ENCODE assay signal across 8 cellular contexts in genomic region chr10:80144302-80145131, GRCh38. TPM values are rescaled to one million over a fixed set of nuclear protein-coding genes. Genes with fewer than 3 reads are reported as not detected.
DNase-seq lines count a peak whose midpoint lies in the region; ATAC-seq and TF ChIP-seq lines count a peak whose summit lies in the region.

No MANE protein-coding gene starts in this region.

- H3K27ac ChIP-seq in lower lobe of right lung: peak overlapping the region; percentile 1
- H3K27ac ChIP-seq in upper lobe of left lung: no peak overlapping the region

- H3K4me1 ChIP-seq in lower lobe of right lung: peaks cover 18% of the 10 kb centered on the region
- peaks cover 15 to 25% (median 16%) of the 10 kb centered on the region in 4 donors for H3K4me1 ChIP-seq in upper lobe of left lung

- H3K36me3 Mint-ChIP-seq in activated naive CD4-positive, alpha-beta T cell treated with anti-CD3 and anti-CD28 coated beads, Interleukin-2, amount 50 U/mL, for 24 hours: peaks cover 7% of the 10 kb centered on the region

- TF ChIP-seq POLR2A in upper lobe of left lung (IDR thresholded peaks at IDR 0.05): no peak

- DNase-seq in NCI-H1417 (lab: John Stamatoyannopoulos, UW) (peak; percentile 48 to 65 (median 57)), NCI-H1417 treated with DMSO at 0.1 percent for 48 hours (lab: John Stamatoyannopoulos, UW) (no peak), NCI-H774 (lab: John Stamatoyannopoulos, UW) (peak; percentile 17), lower lobe of right lung (no peak), upper lobe of left lung (peak; percentile 37 to 85), ureter (ENCODE audit: low spot score) (no peak)

- H3K4me3 ChIP-seq in lower lobe of right lung: peak overlapping the region; percentile 17
- peak overlapping the region in 2 of 4 donors; percentile 5 to 20 for H3K4me3 ChIP-seq in upper lobe of left lung

- peak; percentile 36 for ATAC-seq in HG03060 (IDR thresholded peaks at IDR 0.05; ENCODE audit: low read depth, unreplicated experiment)
- peak; percentile 65 to 72 for ATAC-seq in lower lobe of right lung
- peak; percentile 33 to 68 for ATAC-seq in upper lobe of left lung (ENCODE audit: low FRiP score in 2 of 2)

- H3K27me3 ChIP-seq in lower lobe of right lung (ENCODE audit: low read depth): no peaks in the 10 kb centered on the region
- H3K27me3 ChIP-seq in upper lobe of left lung: no peaks in the 10 kb centered on the region

- H3K36me3 ChIP-seq in lower lobe of right lung (no peaks in the 10 kb centered on the region), upper lobe of left lung (peaks cover 0 to 5% (median 0%) of the 10 kb centered on the region in 4 donors)

- no peak for TF ChIP-seq CTCF in lower lobe of right lung (IDR thresholded peaks at IDR 0.05)
- no peak for TF ChIP-seq CTCF in upper lobe of left lung (IDR thresholded peaks at IDR 0.05)

- peak overlapping the region; percentile 78 for H3K4me3 Mint-ChIP-seq in activated naive CD4-positive, alpha-beta T cell treated with anti-CD3 and anti-CD28 coated beads, Interleukin-2, amount 50 U/mL, for 24 hours

- peaks cover 20% of the 10 kb centered on the region for H3K4me1 Mint-ChIP-seq in activated naive CD4-positive, alpha-beta T cell treated with anti-CD3 and anti-CD28 coated beads, Interleukin-2, amount 50 U/mL, for 24 hours

- peaks cover 4% of the 10 kb centered on the region for H3K9me3 Mint-ChIP-seq in activated naive CD4-positive, alpha-beta T cell treated with anti-CD3 and anti-CD28 coated beads, Interleukin-2, amount 50 U/mL, for 24 hours

- no peaks in the 10 kb centered on the region for H3K27me3 Mint-ChIP-seq in activated naive CD4-positive, alpha-beta T cell treated with anti-CD3 and anti-CD28 coated beads, Interleukin-2, amount 50 U/mL, for 24 hours

- 23 to 55% methylated on average over 3 to 32 of the region's 33 CpGs for WGBS in upper lobe of left lung, 2 donors

- intact Hi-C loops in lower lobe of right lung (cut with DNase I): loop anchor here (10.0 kb wide), 1 partner anchor 60 kb away; the partner anchor contains the start of gene ANXA11

- H3K9me3 ChIP-seq in lower lobe of right lung: peaks cover 5% of the 10 kb centered on the region
- H3K9me3 ChIP-seq in upper lobe of left lung: no peaks in the 10 kb centered on the region

- H3K27ac Mint-ChIP-seq in activated naive CD4-positive, alpha-beta T cell treated with anti-CD3 and anti-CD28 coated beads, Interleukin-2, amount 50 U/mL, for 24 hours: no peak overlapping the region

- no peak for TF ChIP-seq EP300 in upper lobe of left lung (IDR thresholded peaks at IDR 0.05)

RNA-seq across cellular contexts. Expression of gene PLAC9, which starts 12.0 kb away (rescaled TPM):
- 38.0 TPM for total RNA-seq in lower lobe of right lung
- total RNA-seq in upper lobe of left lung: 10 to 100 TPM in 3 of 6 donors, 1 to 10 TPM in 1, not detected in 2; 7.9 to 82.9 (median 26.5) TPM
- total RNA-seq in ureter: 44.2 TPM

Comparison
In these comparisons a context has a peak if more than half of its experiments do, and no peak if none do; other contexts are left out.
1. DNase-seq: peak in NCI-H1417 (3 of 3), NCI-H774 (single experiment) and upper lobe of left lung (2 of 2); none in NCI-H1417 treated with DMSO at 0.1 percent for 48 hours (single experiment), lower lobe of right lung (single experiment) and ureter (single experiment).
2. Peak in every context shown above with its lines, with median percentiles within 50 percentile points of each other: ATAC-seq.